4 cellular contexts compared by ENCODE assay signal in the genomic region with DNA sequence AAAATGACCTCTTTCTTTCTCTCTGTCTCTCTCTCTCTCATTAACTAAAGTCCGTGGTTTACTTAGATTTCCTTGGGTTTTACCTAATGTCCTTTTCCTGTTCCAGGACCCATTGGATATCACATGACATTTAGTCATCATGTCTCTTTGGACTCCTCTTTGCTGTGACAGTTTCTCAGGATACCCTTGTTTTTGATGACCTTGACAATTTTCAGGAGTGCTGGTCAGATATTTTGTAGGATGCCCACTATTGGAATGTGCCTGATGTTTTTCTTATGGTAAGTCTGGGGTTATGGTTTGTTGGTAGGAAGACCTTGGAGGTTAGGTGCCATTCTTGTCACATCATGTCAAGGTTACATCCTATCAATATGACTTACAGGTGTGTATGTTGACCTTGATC.
TF ChIP-seq lines count a peak whose summit lies in the region.

No MANE protein-coding gene starts in this region.

TF ChIP-seq in HepG2, 621 proteins besides CTCF, POLR2A, EP300 and RAD21:
- TF ChIP-seq TFAP4 (IDR thresholded peaks at IDR 0.05; ENCODE audit: borderline replicate concordance, low read depth) (no peak), HNRNPUL1 (IDR thresholded peaks at IDR 0.05; ENCODE audit: low read depth, low read length) (no peak), AKAP8 (CRISPR knock-in tag; IDR thresholded peaks at IDR 0.05) (no peak), MAFK (conservative IDR thresholded peaks at IDR 0.05 in 1 of 2, IDR thresholded peaks at IDR 0.05 in 1 of 2; ENCODE audit: low read length in 2 of 2) (peak; percentile 82 to 83; a peak in 3 of 4 replicates), MAFF (IDR thresholded peaks at IDR 0.05; ENCODE audit: low read depth, low read length) (peak; percentile 83), ZNF136 (CRISPR knock-in tag; IDR thresholded peaks at IDR 0.05; ENCODE audit: low read depth) (no peak)

TF ChIP-seq in A549, 52 proteins besides CTCF, POLR2A, EP300 and RAD21:
- TF ChIP-seq CHD2 (IDR thresholded peaks at IDR 0.05; ENCODE audit: low read length, partially characterized antibody): no peak
- peak; percentile 50 for TF ChIP-seq MAFK (IDR thresholded peaks at IDR 0.05; ENCODE audit: partially characterized antibody)

TF ChIP-seq in IMR-90, 13 proteins besides CTCF, POLR2A, EP300 and RAD21:
- no peak for TF ChIP-seq FOS (IDR thresholded peaks at IDR 0.05; ENCODE audit: low read depth, low read length)
- peak; percentile 51 for TF ChIP-seq MAFK (IDR thresholded peaks at IDR 0.05; ENCODE audit: low read depth, low read length)

TF ChIP-seq in K562, 482 proteins besides CTCF, POLR2A, EP300 and RAD21:
- TF ChIP-seq SMC3 (conservative IDR thresholded peaks at IDR 0.05; ENCODE audit: insufficient read depth, low read depth, low read length) (no peak), RFX7 (CRISPR knock-in tag; IDR thresholded peaks at IDR 0.05) (no peak), MAFG (tag; conservative IDR thresholded peaks at IDR 0.05) (peak; percentile 47), MAFF (IDR thresholded peaks at IDR 0.05; ENCODE audit: low read length) (peak; percentile 54), MAFK (IDR thresholded peaks at IDR 0.05; ENCODE audit: low read length) (peak; percentile 47), MYBL2 (IDR thresholded peaks at IDR 0.05; ENCODE audit: low read depth) (no peak), MYBL2 (CRISPR knock-in tag; IDR thresholded peaks at IDR 0.05; ENCODE audit: borderline replicate concordance) (no peak), ZNF316 (IDR thresholded peaks at IDR 0.05) (peak; percentile 69), TFE3 (CRISPR knock-in tag; IDR thresholded peaks at IDR 0.05) (0 out of 2 replicates have a peak, but pooled peaks have one; percentile 6)
- TF ChIP-seq, protein P1, sequence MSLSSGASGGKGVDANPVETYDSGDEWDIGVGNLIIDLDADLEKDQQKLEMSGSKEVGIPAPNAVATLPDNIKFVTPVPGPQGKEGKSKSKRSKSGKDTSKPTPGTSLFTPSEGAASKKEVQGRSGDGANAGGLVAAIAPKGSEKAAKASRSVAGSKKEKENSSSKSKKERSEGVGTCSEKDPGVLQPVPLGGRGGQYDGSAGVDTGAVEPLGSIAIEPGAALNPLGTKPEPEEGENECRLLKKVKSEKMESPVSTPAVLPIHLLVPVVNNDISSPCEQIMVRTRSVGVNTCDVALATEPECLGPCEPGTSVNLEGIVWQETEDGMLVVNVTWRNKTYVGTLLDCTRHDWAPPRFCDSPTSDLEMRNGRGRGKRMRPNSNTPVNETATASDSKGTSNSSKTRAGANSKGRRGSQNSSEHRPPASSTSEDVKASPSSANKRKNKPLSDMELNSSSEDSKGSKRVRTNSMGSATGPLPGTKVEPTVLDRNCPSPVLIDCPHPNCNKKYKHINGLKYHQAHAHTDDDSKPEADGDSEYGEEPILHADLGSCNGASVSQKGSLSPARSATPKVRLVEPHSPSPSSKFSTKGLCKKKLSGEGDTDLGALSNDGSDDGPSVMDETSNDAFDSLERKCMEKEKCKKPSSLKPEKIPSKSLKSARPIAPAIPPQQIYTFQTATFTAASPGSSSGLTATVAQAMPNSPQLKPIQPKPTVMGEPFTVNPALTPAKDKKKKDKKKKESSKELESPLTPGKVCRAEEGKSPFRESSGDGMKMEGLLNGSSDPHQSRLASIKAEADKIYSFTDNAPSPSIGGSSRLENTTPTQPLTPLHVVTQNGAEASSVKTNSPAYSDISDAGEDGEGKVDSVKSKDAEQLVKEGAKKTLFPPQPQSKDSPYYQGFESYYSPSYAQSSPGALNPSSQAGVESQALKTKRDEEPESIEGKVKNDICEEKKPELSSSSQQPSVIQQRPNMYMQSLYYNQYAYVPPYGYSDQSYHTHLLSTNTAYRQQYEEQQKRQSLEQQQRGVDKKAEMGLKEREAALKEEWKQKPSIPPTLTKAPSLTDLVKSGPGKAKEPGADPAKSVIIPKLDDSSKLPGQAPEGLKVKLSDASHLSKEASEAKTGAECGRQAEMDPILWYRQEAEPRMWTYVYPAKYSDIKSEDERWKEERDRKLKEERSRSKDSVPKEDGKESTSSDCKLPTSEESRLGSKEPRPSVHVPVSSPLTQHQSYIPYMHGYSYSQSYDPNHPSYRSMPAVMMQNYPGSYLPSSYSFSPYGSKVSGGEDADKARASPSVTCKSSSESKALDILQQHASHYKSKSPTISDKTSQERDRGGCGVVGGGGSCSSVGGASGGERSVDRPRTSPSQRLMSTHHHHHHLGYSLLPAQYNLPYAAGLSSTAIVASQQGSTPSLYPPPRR (CRISPR knock-in tag; IDR thresholded peaks at IDR 0.05; ENCODE audit: borderline replicate concordance): no peak
